In the genomic region with DNA sequence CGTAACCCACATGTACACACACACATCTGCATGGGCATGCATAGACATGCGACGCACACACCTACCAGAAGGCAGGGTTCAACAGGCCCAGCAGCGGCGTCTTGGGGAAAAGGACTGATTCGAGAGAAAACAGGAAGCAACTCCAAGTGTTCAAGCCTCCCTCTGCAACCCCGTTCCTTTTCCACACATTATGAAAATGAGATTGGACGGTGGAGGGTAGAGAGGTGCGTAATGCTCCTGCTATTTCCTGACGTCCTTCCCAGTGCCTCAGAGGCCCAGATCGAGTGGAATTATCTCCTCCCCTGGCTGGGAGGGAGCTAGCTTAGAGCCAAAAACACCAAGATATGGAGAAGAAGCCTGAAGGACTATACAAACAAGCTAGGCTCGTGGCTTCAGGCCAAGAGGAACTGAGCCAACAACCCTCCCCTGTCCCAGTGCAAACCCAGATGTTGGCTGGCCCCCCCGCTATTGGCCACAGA, we compare ENCODE assay signal across 10 cellular contexts.
A peak's percentile ranks its signal among the peaks of the same experiment; 100 is the strongest.
DNase-seq lines count a peak whose midpoint lies in the region; ATAC-seq, FAIRE-seq and TF ChIP-seq lines count a peak whose summit lies in the region.
"Had no signal": no experiment of that assay in that cellular context is flagged by ENCODE, and none has a peak within 500 bp of the region (broad histone marks: within the 10 kb centered on the region; RNA-seq: fewer than 3 reads in every experiment).

No MANE protein-coding gene starts in this region.

- no peaks in the 10 kb centered on the region for H3K9me3 Mint-ChIP-seq in H9

- no peak overlapping the region for H4K8ac ChIP-seq in H9 (replicated peaks; ENCODE audit: insufficient read length, low read depth, low read length)

- no peaks in the 10 kb centered on the region for H4K20me1 ChIP-seq in H9 (ENCODE audit: control insufficient read depth, insufficient read depth, insufficient read length)

- peaks cover 0 to 5% of the 10 kb centered on the region in 2 experiments; a peak in 2 of 4 replicates for H3K4me1 Mint-ChIP-seq in H9
- H3K4me1 Mint-ChIP-seq: CD4-positive, CD25-positive, alpha-beta regulatory T cell had no signal

- no peak overlapping the region for H2BK12ac ChIP-seq in H9 (ENCODE audit: insufficient read length, low read depth, low read length)

- POLR2A ChIA-PET in A549 (lab: Yijun Ruan, JAX) = no interaction called here

- no peak overlapping the region for H3K9ac ChIP-seq in H9 (ENCODE audit: extremely low read depth, insufficient read length, low read length)

- no peaks in the 10 kb centered on the region for H3K27me3 ChIP-seq in esophagus (ENCODE audit: control insufficient read depth in 1 of 2, insufficient read depth in 2 of 2, low read length in 2 of 2)
- H3K27me3 ChIP-seq in H9 (ENCODE audit: insufficient read depth, low read length) = 0 out of 2 replicates have a peak, but pooled peaks cover 1% of the 10 kb centered on the region

- no peaks in the 10 kb centered on the region for H3K36me3 ChIP-seq in esophagus (ENCODE audit: control insufficient read depth in 2 of 2, insufficient read depth in 2 of 2, low read length in 1 of 2)

- H2AK5ac ChIP-seq in H9 (ENCODE audit: insufficient read length, low read length) = no peak overlapping the region

- no peak for TF ChIP-seq RAD21 in A549 (conservative IDR thresholded peaks at IDR 0.05 in 1 of 2, IDR thresholded peaks at IDR 0.05 in 1 of 2)

- H4K5ac ChIP-seq in H9 (ENCODE audit: insufficient read length, low read depth, low read length) = no peak overlapping the region

- no peaks in the 10 kb centered on the region for H3K79me1 ChIP-seq in H9 (ENCODE audit: insufficient read depth, low read depth, low read length, poor library complexity, severe bottlenecking)

- TF ChIP-seq EP300 in A549 (IDR thresholded peaks at IDR 0.05) = no peak

- H3K14ac ChIP-seq in H9 (ENCODE audit: insufficient read depth, low read length) = no peak overlapping the region; the same call in 1 of the 2 replicates

- H3K79me2 ChIP-seq in H9 (ENCODE audit: insufficient read depth, low read length) = no peaks in the 10 kb centered on the region

- no peaks in the 10 kb centered on the region for H3K23me2 ChIP-seq in H9 (ENCODE audit: insufficient read length, low read depth, low read length, poor library complexity, severe bottlenecking)

- no peak overlapping the region for H3K56ac ChIP-seq in H9 (ENCODE audit: insufficient read length, low read depth, low read length)

- no peak for TF ChIP-seq CTCF in A549 (IDR thresholded peaks at IDR 0.05)
- no peak for TF ChIP-seq CTCF in H9 (conservative IDR thresholded peaks at IDR 0.05)

- H3K4ac ChIP-seq in H9 (ENCODE audit: low read depth, low read length) = no peak overlapping the region

- no peak overlapping the region for H2BK5ac ChIP-seq in H9 (ENCODE audit: insufficient read length, low read length)

- no peak overlapping the region for H3K4me3 ChIP-seq in A549
- H3K4me3 ChIP-seq in esophagus (ENCODE audit: low read depth in 1 of 2, low read length in 2 of 2) = no peak overlapping the region

- H2BK120ac ChIP-seq in H9 (ENCODE audit: low read depth, low read length, poor library complexity, severe bottlenecking) = no peak overlapping the region

- H3T11ph ChIP-seq in H9 (ENCODE audit: low read length) = no peak overlapping the region

- H3K27me3 Mint-ChIP-seq in H9 (ENCODE audit: low read depth) = peaks cover 60% of the 10 kb centered on the region

- peak overlapping the region in 1 of 2 experiments; percentile 22; a peak in 1 of 6 replicates for H3K27ac ChIP-seq in A549
- peak overlapping the region; percentile 35 to 78 for H3K27ac ChIP-seq in esophagus (ENCODE audit: low read depth in 2 of 2, low read length in 1 of 2)
- no peak overlapping the region for H3K27ac ChIP-seq in H9 (ENCODE audit: insufficient read length, low read depth, low read length)

- H2AFZ ChIP-seq in H9 (ENCODE audit: low read length) = no peak overlapping the region

- peak in 1 of 2 experiments; percentile 16 for DNase-seq in A549 (ENCODE audit: low read depth in 1 of 2, low spot score in 1 of 2)
- peak; percentile 90 for DNase-seq in NCI-H226
- peak; percentile 85 for DNase-seq in mucosa of gallbladder (ENCODE audit: low spot score)
- DNase-seq in NCI-H1417 (lab: John Stamatoyannopoulos, UW) = no peak
- no peak for DNase-seq in H9
- DNase-seq in NCI-H2081 (lab: John Stamatoyannopoulos, UW) = no peak
- DNase-seq in DMS114 treated with DMSO at 0.1 percent for 48 hours (lab: John Stamatoyannopoulos, UW; ENCODE audit: unreplicated experiment) = no peak
- DNase-seq: CD4-positive, CD25-positive, alpha-beta regulatory T cell; NCI-H187 had no signal

- no peak overlapping the region for H3K27ac Mint-ChIP-seq in H9
- H3K27ac Mint-ChIP-seq: CD4-positive, CD25-positive, alpha-beta regulatory T cell had no signal

- no peak overlapping the region for H3K18ac ChIP-seq in H9 (ENCODE audit: insufficient read length, low read depth, low read length)

- no peaks in the 10 kb centered on the region for H3K9me3 ChIP-seq in A549
- H3K9me3 ChIP-seq in esophagus (ENCODE audit: control insufficient read depth in 2 of 2, insufficient read depth in 1 of 2, low read depth in 1 of 2, low read length in 1 of 2) = no peaks in the 10 kb centered on the region
- H3K9me3 ChIP-seq in H9 (ENCODE audit: control insufficient read depth, low read depth, low read length) = no peaks in the 10 kb centered on the region

- H3K36me3 Mint-ChIP-seq in H9 (ENCODE audit: insufficient read depth in 1 of 3, low read depth in 3 of 3) = no peaks in the 10 kb centered on the region; a peak in 1 of 7 replicates
- H3K36me3 Mint-ChIP-seq: CD4-positive, CD25-positive, alpha-beta regulatory T cell had no signal

- FAIRE-seq in A549 (lab: Jason Lieb, UNC) = no peak

- no peak overlapping the region for H2BK20ac ChIP-seq in H9 (ENCODE audit: low read depth, low read length, poor library complexity, severe bottlenecking)

- no peak overlapping the region for H2BK15ac ChIP-seq in H9 (ENCODE audit: low read depth, low read length)

- 52% methylated on average over 10 of the region's 13 CpGs for WGBS in A549 (ENCODE audit: missing lambda C conversion rate)
- 13 to 24% methylated on average over 13 of the region's 13 CpGs for WGBS in esophagus, 2 donors
- WGBS in H9 (ENCODE audit: extremely low coverage, insufficient read length, low lambda C conversion rate) = no CpG with 5 or more reads among the region's 13 CpGs

- CTCF ChIA-PET in A549 (lab: Yijun Ruan, JAX) = no interaction called here

- no peak overlapping the region for H3K4me3 Mint-ChIP-seq in H9
- H3K4me3 Mint-ChIP-seq: CD4-positive, CD25-positive, alpha-beta regulatory T cell had no signal

- peak in 1 of 2 experiments; percentile 61; a peak in 3 of 6 replicates for ATAC-seq in A549

- H3K23ac ChIP-seq in H9 (ENCODE audit: insufficient read length, low read depth, low read length) = no peak overlapping the region

- H4K91ac ChIP-seq in H9 (ENCODE audit: insufficient read length, low read depth, low read length) = no peak overlapping the region

- H3K4me2 ChIP-seq in A549 (peak overlapping the region; percentile 21; the same call in 1 of the 3 replicates), H9 (ENCODE audit: insufficient read depth, insufficient read length, low read length) (no peak overlapping the region)

- 0 out of 3 replicates have a peak, but pooled peaks cover 6% of the 10 kb centered on the region for H3K4me1 ChIP-seq in A549
- peaks cover 0 to 7% of the 10 kb centered on the region in 2 donors for H3K4me1 ChIP-seq in esophagus (ENCODE audit: control insufficient read depth in 2 of 2, insufficient read depth in 2 of 2, low read length in 1 of 2)
- no peaks in the 10 kb centered on the region for H3K4me1 ChIP-seq in H9 (ENCODE audit: insufficient read depth, low read length)

- no peak for TF ChIP-seq POLR2A in A549 (IDR thresholded peaks at IDR 0.05; ENCODE audit: low read length)

TF ChIP-seq in A549, 52 proteins besides CTCF, POLR2A, EP300 and RAD21:
- TF ChIP-seq PHF8 (IDR thresholded peaks at IDR 0.05; ENCODE audit: borderline replicate concordance, low read depth) (no peak), FOSB (CRISPR knock-in tag; IDR thresholded peaks at IDR 0.05) (no peak), FOXS1 (CRISPR knock-in tag; IDR thresholded peaks at IDR 0.05) (no peak), ZSCAN20 (CRISPR knock-in tag; IDR thresholded peaks at IDR 0.05) (no peak), TFCP2L1 (CRISPR knock-in tag; IDR thresholded peaks at IDR 0.05) (no peak), RCOR1 (IDR thresholded peaks at IDR 0.05; ENCODE audit: low read depth, low read length) (no peak)
- TF ChIP-seq, protein P1, sequence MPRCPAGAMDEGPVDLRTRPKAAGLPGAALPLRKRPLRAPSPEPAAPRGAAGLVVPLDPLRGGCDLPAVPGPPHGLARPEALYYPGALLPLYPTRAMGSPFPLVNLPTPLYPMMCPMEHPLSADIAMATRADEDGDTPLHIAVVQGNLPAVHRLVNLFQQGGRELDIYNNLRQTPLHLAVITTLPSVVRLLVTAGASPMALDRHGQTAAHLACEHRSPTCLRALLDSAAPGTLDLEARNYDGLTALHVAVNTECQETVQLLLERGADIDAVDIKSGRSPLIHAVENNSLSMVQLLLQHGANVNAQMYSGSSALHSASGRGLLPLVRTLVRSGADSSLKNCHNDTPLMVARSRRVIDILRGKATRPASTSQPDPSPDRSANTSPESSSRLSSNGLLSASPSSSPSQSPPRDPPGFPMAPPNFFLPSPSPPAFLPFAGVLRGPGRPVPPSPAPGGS (IDR thresholded peaks at IDR 0.05) = no peak
- TF ChIP-seq, protein P2, sequence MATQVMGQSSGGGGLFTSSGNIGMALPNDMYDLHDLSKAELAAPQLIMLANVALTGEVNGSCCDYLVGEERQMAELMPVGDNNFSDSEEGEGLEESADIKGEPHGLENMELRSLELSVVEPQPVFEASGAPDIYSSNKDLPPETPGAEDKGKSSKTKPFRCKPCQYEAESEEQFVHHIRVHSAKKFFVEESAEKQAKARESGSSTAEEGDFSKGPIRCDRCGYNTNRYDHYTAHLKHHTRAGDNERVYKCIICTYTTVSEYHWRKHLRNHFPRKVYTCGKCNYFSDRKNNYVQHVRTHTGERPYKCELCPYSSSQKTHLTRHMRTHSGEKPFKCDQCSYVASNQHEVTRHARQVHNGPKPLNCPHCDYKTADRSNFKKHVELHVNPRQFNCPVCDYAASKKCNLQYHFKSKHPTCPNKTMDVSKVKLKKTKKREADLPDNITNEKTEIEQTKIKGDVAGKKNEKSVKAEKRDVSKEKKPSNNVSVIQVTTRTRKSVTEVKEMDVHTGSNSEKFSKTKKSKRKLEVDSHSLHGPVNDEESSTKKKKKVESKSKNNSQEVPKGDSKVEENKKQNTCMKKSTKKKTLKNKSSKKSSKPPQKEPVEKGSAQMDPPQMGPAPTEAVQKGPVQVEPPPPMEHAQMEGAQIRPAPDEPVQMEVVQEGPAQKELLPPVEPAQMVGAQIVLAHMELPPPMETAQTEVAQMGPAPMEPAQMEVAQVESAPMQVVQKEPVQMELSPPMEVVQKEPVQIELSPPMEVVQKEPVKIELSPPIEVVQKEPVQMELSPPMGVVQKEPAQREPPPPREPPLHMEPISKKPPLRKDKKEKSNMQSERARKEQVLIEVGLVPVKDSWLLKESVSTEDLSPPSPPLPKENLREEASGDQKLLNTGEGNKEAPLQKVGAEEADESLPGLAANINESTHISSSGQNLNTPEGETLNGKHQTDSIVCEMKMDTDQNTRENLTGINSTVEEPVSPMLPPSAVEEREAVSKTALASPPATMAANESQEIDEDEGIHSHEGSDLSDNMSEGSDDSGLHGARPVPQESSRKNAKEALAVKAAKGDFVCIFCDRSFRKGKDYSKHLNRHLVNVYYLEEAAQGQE (IDR thresholded peaks at IDR 0.05) = no peak
TF ChIP-seq in A549: peak in this region for 0.

Comparison
In these comparisons a context has a peak if more than half of its experiments do, and no peak if none do; other contexts are left out.
1. DNase-seq: peak in NCI-H226 (single experiment) and mucosa of gallbladder (single experiment); none in NCI-H1417 (0 of 3), H9 (single experiment), NCI-H2081 (0 of 2) and DMS114 treated with DMSO at 0.1 percent for 48 hours (single experiment).